In the genomic region with DNA sequence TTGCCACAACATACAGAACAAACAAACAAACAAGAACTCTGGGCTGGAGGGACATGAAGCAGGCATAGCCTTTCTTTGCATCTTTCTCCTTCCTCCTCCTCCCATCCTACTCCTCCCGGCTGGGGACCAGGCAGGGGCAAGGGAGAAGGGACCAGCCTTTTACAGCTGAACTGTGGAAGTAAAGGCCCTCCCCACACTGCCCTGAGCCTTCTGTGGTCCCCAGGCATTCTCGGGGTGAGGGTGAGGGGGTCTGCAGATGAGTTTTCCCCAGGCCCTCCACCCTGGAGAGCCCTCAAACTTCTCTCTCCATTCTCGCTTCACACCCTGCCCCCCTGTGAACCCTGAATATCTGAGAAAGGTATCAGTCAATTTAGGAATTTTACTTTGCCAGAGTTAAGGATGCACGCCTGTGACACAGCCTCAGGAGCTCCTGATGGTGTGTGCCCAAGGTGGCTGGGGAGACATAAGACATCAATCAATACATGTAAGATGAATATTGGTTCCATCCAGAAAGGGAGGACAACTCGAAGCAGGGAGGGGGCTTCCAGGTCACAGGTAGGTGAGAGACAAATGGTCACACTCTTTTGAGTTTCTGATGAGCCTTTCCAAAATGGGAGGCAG, we compare ENCODE assay signal across 24 cellular contexts.
DNase-seq lines count a peak whose midpoint lies in the region; ATAC-seq and TF ChIP-seq lines count a peak whose summit lies in the region.
"Had no signal": no experiment of that assay in that cellular context is flagged by ENCODE, and none has a peak within 500 bp of the region (broad histone marks: within the 10 kb centered on the region; RNA-seq: fewer than 3 reads in every experiment).

No MANE protein-coding gene starts in this region.

- WGBS in psoas muscle, 3 donors: 73 to 86% (median 76%) methylated on average over 5 of the region's 5 CpGs

- H3K27me3 ChIP-seq in GM23338 (ENCODE audit: insufficient read depth): peaks cover 26% of the 10 kb centered on the region
- H3K27me3 ChIP-seq in psoas muscle (ENCODE audit: insufficient read depth in 3 of 3, low read length in 2 of 3): no peaks in the 10 kb centered on the region
- H3K27me3 ChIP-seq in vagina: no peaks in the 10 kb centered on the region
- H3K27me3 ChIP-seq: ovary, Peyer's patch had no signal

- DNase-seq in T-helper 1 cell (no peak), GM23338 (ENCODE audit: low spot score) (no peak), coronary artery (ENCODE audit: low spot score) (peak; percentile 72), psoas muscle (no peak), activated T-cell treated with anti-CD3 and anti-CD28 coated beads for 4 hours (no peak), NCI-H69 (lab: John Stamatoyannopoulos, UW) (no peak), vagina (ENCODE audit: extremely low spot score in 2 of 2) (no peak)
- DNase-seq: 8988T; activated CD4-positive, alpha-beta T cell treated with anti-CD3 and anti-CD28 coated beads, Interleukin-2, amount 50 U/mL, for 4 hours; activated CD4-positive, CD25-positive, alpha-beta regulatory T cell; activated CD8-positive, alpha-beta memory T cell treated with anti-CD3 and anti-CD28 coated beads, Interleukin-2, amount 50 U/mL, for 4 hours; activated naive CD4-positive, alpha-beta T cell treated with anti-CD3 and anti-CD28 coated beads, Interleukin-2, amount 50 U/mL, for 16 hours; CD8-positive, alpha-beta T cell; dermis blood vessel endothelial cell; EL; midbrain; naive thymus-derived CD8-positive, alpha-beta T cell; NCI-H524 treated with DMSO at 0.1 percent for 48 hours; ovary; Peyer's patch; retina; SW 1271 had no signal

- intact Hi-C loops in psoas muscle (cut with DNase I): no loop called here
- intact Hi-C loops in vagina (cut with DNase I): no loop called here

- H3K27me3 Mint-ChIP-seq in T-helper 1 cell treated with Interleukin-12 subunit alpha and Interleukin-12 subunit beta and Interleukin-4 antibody, amounts not matched to agents 30 μg/mL and 1 μg/mL, for 36 hours (ENCODE audit: low read depth): peaks cover 34% of the 10 kb centered on the region
- peaks cover 17% of the 10 kb centered on the region for H3K27me3 Mint-ChIP-seq in GM23338 (ENCODE audit: insufficient read depth, low read depth, poor library complexity)

- H3K4me1 ChIP-seq in GM23338 (ENCODE audit: insufficient read depth) (peaks cover 41% of the 10 kb centered on the region), psoas muscle (peaks cover 16% of the 10 kb centered on the region), vagina (peaks cover 14% of the 10 kb centered on the region)

- H3K36me3 ChIP-seq in GM23338 (ENCODE audit: insufficient read depth) (no peaks in the 10 kb centered on the region), psoas muscle (ENCODE audit: insufficient read depth in 1 of 2, low read depth in 1 of 2) (no peaks in the 10 kb centered on the region), vagina (no peaks in the 10 kb centered on the region)
- H3K36me3 ChIP-seq: ovary, Peyer's patch had no signal

- TF ChIP-seq CTCF in GM23338 (conservative IDR thresholded peaks at IDR 0.05; ENCODE audit: low read depth in 2 of 2): no peak
- TF ChIP-seq CTCF in coronary artery (IDR thresholded peaks at IDR 0.05): no peak
- TF ChIP-seq CTCF in psoas muscle (IDR thresholded peaks at IDR 0.05): no peak
- no peak for TF ChIP-seq CTCF in vagina (IDR thresholded peaks at IDR 0.05)

- H3K27ac ChIP-seq in GM23338 (ENCODE audit: low read depth): no peak overlapping the region
- peak overlapping the region; percentile 5 to 21 for H3K27ac ChIP-seq in coronary artery
- H3K27ac ChIP-seq in psoas muscle: peak overlapping the region; percentile 79
- H3K27ac ChIP-seq in vagina: no peak overlapping the region
- H3K27ac ChIP-seq: ovary had no signal

- peaks cover 12% of the 10 kb centered on the region for H3K4me1 Mint-ChIP-seq in T-helper 1 cell treated with Interleukin-12 subunit alpha and Interleukin-12 subunit beta and Interleukin-4 antibody, amounts not matched to agents 30 μg/mL and 1 μg/mL, for 36 hours (ENCODE audit: low read depth)
- peaks cover 55% of the 10 kb centered on the region for H3K4me1 Mint-ChIP-seq in GM23338
- H3K4me1 Mint-ChIP-seq: activated T-helper 17 cell treated with anti-CD3 and anti-CD28 coated beads, Interleukin-2, amount 50 U/mL, for 72 hours had no signal

- H3K4me3 ChIP-seq in GM23338 (peak overlapping the region; percentile 82; the same call in 1 of the 2 replicates), coronary artery (no peak overlapping the region), psoas muscle (no peak overlapping the region), vagina (no peak overlapping the region)
- H3K4me3 ChIP-seq: ovary, Peyer's patch had no signal

- H3K4me3 Mint-ChIP-seq in T-helper 1 cell treated with Interleukin-12 subunit alpha and Interleukin-12 subunit beta and Interleukin-4 antibody, amounts not matched to agents 30 μg/mL and 1 μg/mL, for 36 hours: no peak overlapping the region
- peak overlapping the region; percentile 85; the same call in 2 of the 3 replicates for H3K4me3 Mint-ChIP-seq in GM23338
- H3K4me3 Mint-ChIP-seq: activated T-helper 17 cell treated with anti-CD3 and anti-CD28 coated beads, Interleukin-2, amount 50 U/mL, for 72 hours; CD8-positive, alpha-beta T cell had no signal

- TF ChIP-seq POLR2A in vagina (IDR thresholded peaks at IDR 0.05): no peak

- no peaks in the 10 kb centered on the region for H3K36me3 Mint-ChIP-seq in T-helper 1 cell treated with Interleukin-12 subunit alpha and Interleukin-12 subunit beta and Interleukin-4 antibody, amounts not matched to agents 30 μg/mL and 1 μg/mL, for 36 hours (ENCODE audit: low read depth)
- no peaks in the 10 kb centered on the region for H3K36me3 Mint-ChIP-seq in GM23338 (ENCODE audit: low read depth)
- H3K36me3 Mint-ChIP-seq: CD8-positive, alpha-beta T cell; naive thymus-derived CD8-positive, alpha-beta T cell had no signal

- no peak overlapping the region for H2AFZ ChIP-seq in GM23338

- no peaks in the 10 kb centered on the region for H3K79me2 ChIP-seq in GM23338 (replicated peaks; ENCODE audit: insufficient read depth)

- no peaks in the 10 kb centered on the region for H3K9me3 ChIP-seq in psoas muscle
- H3K9me3 ChIP-seq in vagina: no peaks in the 10 kb centered on the region
- H3K9me3 ChIP-seq: ovary, Peyer's patch had no signal

- H3K4me2 ChIP-seq in GM23338: peak overlapping the region; percentile 98; the same call in 1 of the 2 replicates

- H3K27ac Mint-ChIP-seq in T-helper 1 cell treated with Interleukin-12 subunit alpha and Interleukin-12 subunit beta and Interleukin-4 antibody, amounts not matched to agents 30 μg/mL and 1 μg/mL, for 36 hours: peak overlapping the region; percentile 31
- H3K27ac Mint-ChIP-seq in GM23338: no peak overlapping the region
- H3K27ac Mint-ChIP-seq: activated T-helper 17 cell treated with anti-CD3 and anti-CD28 coated beads, Interleukin-2, amount 50 U/mL, for 72 hours; CD8-positive, alpha-beta T cell; naive thymus-derived CD8-positive, alpha-beta T cell had no signal

- peaks cover 7% of the 10 kb centered on the region; the same call in 1 of the 2 replicates for H3F3A ChIP-seq in GM23338 (replicated peaks; ENCODE audit: low read depth)

- H3K9me2 ChIP-seq in GM23338 (ENCODE audit: insufficient read depth): no peaks in the 10 kb centered on the region

- no peaks in the 10 kb centered on the region for H3K9me3 Mint-ChIP-seq in T-helper 1 cell treated with Interleukin-12 subunit alpha and Interleukin-12 subunit beta and Interleukin-4 antibody, amounts not matched to agents 30 μg/mL and 1 μg/mL, for 36 hours
- H3K9me3 Mint-ChIP-seq in GM23338: no peaks in the 10 kb centered on the region
- H3K9me3 Mint-ChIP-seq: activated T-helper 17 cell treated with anti-CD3 and anti-CD28 coated beads, Interleukin-2, amount 50 U/mL, for 72 hours; CD8-positive, alpha-beta T cell had no signal

- H4K20me1 ChIP-seq in GM23338 (replicated peaks; ENCODE audit: insufficient read depth): no peaks in the 10 kb centered on the region

- ATAC-seq in GM23338: no peak
- no peak for ATAC-seq in psoas muscle
- ATAC-seq: activated T-helper 17 cell treated with anti-CD3 and anti-CD28 coated beads, Interleukin-2, amount 50 U/mL, for 72 hours; CD8-positive, alpha-beta T cell; naive thymus-derived CD8-positive, alpha-beta T cell had no signal

TF ChIP-seq in GM23338, 12 proteins besides CTCF, POLR2A, EP300 and RAD21:
- no peak for TF ChIP-seq EZH2 (IDR thresholded peaks at IDR 0.05; ENCODE audit: low read depth, unreplicated experiment)
- TF ChIP-seq EZH2phosphoT487 (IDR thresholded peaks at IDR 0.05; ENCODE audit: unreplicated experiment): no peak

Comparison
In these comparisons a context has a peak if more than half of its experiments do, and no peak if none do; other contexts are left out.
1. H3K27ac ChIP-seq: peak in coronary artery (2 of 2) and psoas muscle (single experiment); none in GM23338 (single experiment) and vagina (single experiment).